In the genomic region with DNA sequence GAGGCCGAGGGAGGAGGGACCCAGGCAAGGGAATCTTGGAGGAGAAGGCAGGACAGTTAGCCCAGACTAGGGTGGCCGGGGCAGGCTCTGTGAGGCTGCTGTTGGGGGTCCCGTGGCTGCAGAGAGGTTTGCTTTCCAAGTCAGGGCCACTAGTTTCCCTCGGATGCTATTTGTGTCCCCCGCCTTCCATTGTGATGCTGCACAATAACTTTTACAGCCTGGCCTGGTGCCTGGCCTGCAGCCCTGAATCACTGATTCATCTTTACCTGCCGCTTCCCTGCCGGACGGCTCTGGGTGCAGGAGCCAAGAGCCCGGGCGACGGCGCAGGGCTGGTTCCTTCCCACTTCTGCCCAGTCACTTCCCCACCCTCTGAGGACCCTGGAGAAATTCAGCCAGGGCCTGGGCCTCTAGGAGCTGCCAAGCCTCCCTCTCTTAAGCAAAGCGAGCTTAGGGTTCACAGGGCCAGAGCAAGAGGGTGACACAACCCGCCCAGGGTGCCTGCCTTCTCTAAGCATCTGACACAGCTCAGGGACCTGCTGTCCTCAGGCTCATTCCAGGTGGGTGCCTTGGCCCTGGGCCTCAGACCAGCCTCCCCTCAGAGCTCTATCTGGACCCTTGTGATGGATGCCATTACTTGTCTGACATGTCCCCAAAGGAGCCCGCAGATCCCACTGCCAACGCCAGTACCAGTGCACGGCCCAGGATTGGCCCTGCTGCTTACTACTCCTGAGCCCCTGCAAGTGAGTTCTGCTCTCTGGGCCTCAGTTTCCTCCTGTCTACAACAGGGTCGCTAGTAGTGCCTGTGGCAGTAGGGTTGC, we compare ENCODE assay signal across 13 cellular contexts.
DNase-seq lines count a peak whose midpoint lies in the region; ATAC-seq, FAIRE-seq and TF ChIP-seq lines count a peak whose summit lies in the region.
"Had no signal": no experiment of that assay in that cellular context is flagged by ENCODE, and none has a peak within 500 bp of the region (broad histone marks: within the 10 kb centered on the region; RNA-seq: fewer than 3 reads in every experiment).

No MANE protein-coding gene starts in this region.

- 87% methylated on average over 12 of the region's 18 CpGs for WGBS in A549 (ENCODE audit: missing lambda C conversion rate)
- no CpG with 5 or more reads among the region's 18 CpGs for WGBS in trophoblast cell (ENCODE audit: extremely low coverage, insufficient coverage, insufficient read length)

- H2BK5ac ChIP-seq in trophoblast cell (ENCODE audit: low read depth, low read length, poor library complexity) = no peak overlapping the region

- CTCF ChIA-PET in A549 (lab: Yijun Ruan, JAX) = no interaction called here
- CTCF ChIA-PET in RWPE1 (lab: Yijun Ruan, JAX) = interaction anchor here (0.7 kb wide), 1 partner anchor 354 kb away, joined by 3 read pairs; no protein-coding TSS in a partner anchor

- TF ChIP-seq RAD21 in A549 (conservative IDR thresholded peaks at IDR 0.05 in 1 of 2, IDR thresholded peaks at IDR 0.05 in 1 of 2) = no peak

- H3K27me3 ChIP-seq in foreskin keratinocyte (peaks cover 16% of the 10 kb centered on the region), trophoblast cell (ENCODE audit: insufficient read depth, low read length) (no peaks in the 10 kb centered on the region)
- H3K27me3 ChIP-seq: neutrophil had no signal

- no peak overlapping the region for H4K8ac ChIP-seq in trophoblast cell (ENCODE audit: low read depth, low read length)

- H3K4me1 ChIP-seq in A549 = peaks cover 12% of the 10 kb centered on the region; the same call in 1 of the 3 replicates
- H3K4me1 ChIP-seq in foreskin keratinocyte = no peaks in the 10 kb centered on the region
- peaks cover 12 to 22% of the 10 kb centered on the region in 2 experiments for H3K4me1 ChIP-seq in trophoblast cell (ENCODE audit: control insufficient read depth in 1 of 2, insufficient read depth in 2 of 2, low read length in 2 of 2)

- no peak overlapping the region for H2BK12ac ChIP-seq in trophoblast cell (ENCODE audit: low read length)

- no peaks in the 10 kb centered on the region for H3K36me3 ChIP-seq in trophoblast cell (ENCODE audit: control insufficient read depth in 1 of 2, insufficient read depth in 2 of 2, low read length in 2 of 2)
- H3K36me3 ChIP-seq: neutrophil had no signal

- H3K36me3 Mint-ChIP-seq in activated naive CD8-positive, alpha-beta T cell treated with anti-CD3 and anti-CD28 coated beads, Interleukin-2, amount 50 U/mL, for 24 hours (ENCODE audit: low read depth) = no peaks in the 10 kb centered on the region
- H3K36me3 Mint-ChIP-seq: IgD-negative memory B cell had no signal

- no peak overlapping the region for H3K18ac ChIP-seq in trophoblast cell (ENCODE audit: low read length)

- H3K14ac ChIP-seq in trophoblast cell (ENCODE audit: low read length) = peak overlapping the region; percentile 22

- ATAC-seq in A549 = no peak; a peak in 1 of 6 replicates
- ATAC-seq in foreskin keratinocyte = peak; percentile 33
- no peak for ATAC-seq in activated naive CD8-positive, alpha-beta T cell treated with anti-CD3 and anti-CD28 coated beads, Interleukin-2, amount 50 U/mL, for 24 hours
- no peak for ATAC-seq in GM19324 (IDR thresholded peaks at IDR 0.05; ENCODE audit: low FRiP score, unreplicated experiment)

- H3K9me3 Mint-ChIP-seq in activated naive CD8-positive, alpha-beta T cell treated with anti-CD3 and anti-CD28 coated beads, Interleukin-2, amount 50 U/mL, for 24 hours = no peaks in the 10 kb centered on the region

- H3K4ac ChIP-seq in trophoblast cell (ENCODE audit: low read depth, low read length) = no peak overlapping the region

- H3K23ac ChIP-seq in trophoblast cell (ENCODE audit: low read length) = no peak overlapping the region

- peaks cover 2% of the 10 kb centered on the region for H3K9me3 ChIP-seq in A549
- H3K9me3 ChIP-seq in trophoblast cell (ENCODE audit: insufficient read depth, low read depth, low read length) = peaks cover 3% of the 10 kb centered on the region
- H3K9me3 ChIP-seq: neutrophil had no signal

- TF ChIP-seq CTCF in A549 (IDR thresholded peaks at IDR 0.05) = no peak
- TF ChIP-seq CTCF in RWPE1 (conservative IDR thresholded peaks at IDR 0.05; ENCODE audit: low read depth) = no peak
- TF ChIP-seq CTCF in foreskin keratinocyte (conservative IDR thresholded peaks at IDR 0.05) = no peak

- no peak overlapping the region for H2AK5ac ChIP-seq in trophoblast cell (ENCODE audit: low read length)

- H3K4me3 ChIP-seq in A549 (no peak overlapping the region), trophoblast cell (ENCODE audit: low read depth, low read length) (no peak overlapping the region)

- H3K27ac ChIP-seq in A549 (peak overlapping the region; percentile 25 to 83; a peak in 4 of 6 replicates), RWPE1 (peak overlapping the region; percentile 38), foreskin keratinocyte (no peak overlapping the region), trophoblast cell (ENCODE audit: low read depth, low read length) (no peak overlapping the region), caudate nucleus (ENCODE audit: low read depth, low read length) (no peak overlapping the region)
- H3K27ac ChIP-seq: neutrophil had no signal

- TF ChIP-seq POLR2A in A549 (IDR thresholded peaks at IDR 0.05; ENCODE audit: low read length) = no peak

- no peak for FAIRE-seq in A549 (lab: Jason Lieb, UNC)

- POLR2A ChIA-PET in A549 (lab: Yijun Ruan, JAX) = no interaction called here
- POLR2A ChIA-PET in RWPE1 (lab: Yijun Ruan, JAX; ENCODE audit: low non-redundant PET) = no interaction called here

- no peaks in the 10 kb centered on the region for H3K27me3 Mint-ChIP-seq in activated naive CD8-positive, alpha-beta T cell treated with anti-CD3 and anti-CD28 coated beads, Interleukin-2, amount 50 U/mL, for 24 hours

- no peak overlapping the region for H2BK120ac ChIP-seq in trophoblast cell (ENCODE audit: insufficient read depth, low read length, poor library complexity)

- no peak overlapping the region for H4K12ac ChIP-seq in trophoblast cell (ENCODE audit: low read depth, low read length)

- peaks cover 5% of the 10 kb centered on the region for H3K79me1 ChIP-seq in trophoblast cell (ENCODE audit: low read length)

- DNase-seq in A549 (ENCODE audit: low read depth in 1 of 2, low spot score in 1 of 2) (no peak), RWPE1 (ENCODE audit: low spot score) (no peak), foreskin keratinocyte (no peak), trophoblast cell (no peak), caudate nucleus (lab: John Stamatoyannopoulos, UW) (no peak), Kasumi-1 (lab: John Stamatoyannopoulos, UW) (no peak)
- no peak for DNase-seq in activated naive CD8-positive, alpha-beta T cell treated with anti-CD3 and anti-CD28 coated beads, Interleukin-2, amount 50 U/mL, for 24 hours
- DNase-seq: AML-193; effector CD8-positive, alpha-beta T cell; NCI-H526 had no signal

- H3K27ac Mint-ChIP-seq in activated naive CD8-positive, alpha-beta T cell treated with anti-CD3 and anti-CD28 coated beads, Interleukin-2, amount 50 U/mL, for 24 hours = no peak overlapping the region
- H3K27ac Mint-ChIP-seq: IgD-negative memory B cell had no signal

- H3K4me1 Mint-ChIP-seq in activated naive CD8-positive, alpha-beta T cell treated with anti-CD3 and anti-CD28 coated beads, Interleukin-2, amount 50 U/mL, for 24 hours = no peaks in the 10 kb centered on the region

- TF ChIP-seq EP300 in A549 (IDR thresholded peaks at IDR 0.05) = no peak

- no peak overlapping the region for H3K4me2 ChIP-seq in A549
- H3K4me2 ChIP-seq in trophoblast cell (ENCODE audit: low read length) = no peak overlapping the region

- no peak overlapping the region for H4K91ac ChIP-seq in trophoblast cell (ENCODE audit: low read depth, low read length)

- no peak overlapping the region for H3K4me3 Mint-ChIP-seq in activated naive CD8-positive, alpha-beta T cell treated with anti-CD3 and anti-CD28 coated beads, Interleukin-2, amount 50 U/mL, for 24 hours
- H3K4me3 Mint-ChIP-seq: IgD-negative memory B cell had no signal

- H3K79me2 ChIP-seq in trophoblast cell (ENCODE audit: control insufficient read depth, insufficient read depth, low read length, poor library complexity) = no peaks in the 10 kb centered on the region

- no peak overlapping the region for H3K9ac ChIP-seq in trophoblast cell (ENCODE audit: low read length)

- H2AFZ ChIP-seq in trophoblast cell (ENCODE audit: insufficient read depth, low read length, poor library complexity) = no peak overlapping the region

TF ChIP-seq in A549, 52 proteins besides CTCF, POLR2A, EP300 and RAD21:
- no peak for TF ChIP-seq ZC3H11A (IDR thresholded peaks at IDR 0.05)
- no peak for TF ChIP-seq SMC3 (IDR thresholded peaks at IDR 0.05)
- TF ChIP-seq JUN (IDR thresholded peaks at IDR 0.05) = no peak
- no peak for TF ChIP-seq POLR2AphosphoS2 (conservative IDR thresholded peaks at IDR 0.05; ENCODE audit: low read length)
- TF ChIP-seq MAZ (IDR thresholded peaks at IDR 0.05; ENCODE audit: borderline replicate concordance, low read depth, low read length) = no peak
- TF ChIP-seq RFX5 (IDR thresholded peaks at IDR 0.05) = no peak
- TF ChIP-seq PHF8 (IDR thresholded peaks at IDR 0.05; ENCODE audit: borderline replicate concordance, low read depth) = no peak
- TF ChIP-seq, protein P1, sequence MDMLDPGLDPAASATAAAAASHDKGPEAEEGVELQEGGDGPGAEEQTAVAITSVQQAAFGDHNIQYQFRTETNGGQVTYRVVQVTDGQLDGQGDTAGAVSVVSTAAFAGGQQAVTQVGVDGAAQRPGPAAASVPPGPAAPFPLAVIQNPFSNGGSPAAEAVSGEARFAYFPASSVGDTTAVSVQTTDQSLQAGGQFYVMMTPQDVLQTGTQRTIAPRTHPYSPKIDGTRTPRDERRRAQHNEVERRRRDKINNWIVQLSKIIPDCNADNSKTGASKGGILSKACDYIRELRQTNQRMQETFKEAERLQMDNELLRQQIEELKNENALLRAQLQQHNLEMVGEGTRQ (IDR thresholded peaks at IDR 0.05) = no peak
- no peak for TF ChIP-seq ESRRA (IDR thresholded peaks at IDR 0.05; ENCODE audit: borderline replicate concordance, low read length)
- TF ChIP-seq, protein P2, sequence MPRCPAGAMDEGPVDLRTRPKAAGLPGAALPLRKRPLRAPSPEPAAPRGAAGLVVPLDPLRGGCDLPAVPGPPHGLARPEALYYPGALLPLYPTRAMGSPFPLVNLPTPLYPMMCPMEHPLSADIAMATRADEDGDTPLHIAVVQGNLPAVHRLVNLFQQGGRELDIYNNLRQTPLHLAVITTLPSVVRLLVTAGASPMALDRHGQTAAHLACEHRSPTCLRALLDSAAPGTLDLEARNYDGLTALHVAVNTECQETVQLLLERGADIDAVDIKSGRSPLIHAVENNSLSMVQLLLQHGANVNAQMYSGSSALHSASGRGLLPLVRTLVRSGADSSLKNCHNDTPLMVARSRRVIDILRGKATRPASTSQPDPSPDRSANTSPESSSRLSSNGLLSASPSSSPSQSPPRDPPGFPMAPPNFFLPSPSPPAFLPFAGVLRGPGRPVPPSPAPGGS (IDR thresholded peaks at IDR 0.05) = no peak
- no peak for TF ChIP-seq FOXS1 (CRISPR knock-in tag; IDR thresholded peaks at IDR 0.05)
- no peak for TF ChIP-seq CHD4 (IDR thresholded peaks at IDR 0.05; ENCODE audit: borderline replicate concordance)
- TF ChIP-seq HOXB13 (CRISPR knock-in tag; IDR thresholded peaks at IDR 0.05; ENCODE audit: low read depth) = no peak
- TF ChIP-seq ZNF302 (CRISPR knock-in tag; IDR thresholded peaks at IDR 0.05) = no peak
- no peak for TF ChIP-seq BHLHE40 (IDR thresholded peaks at IDR 0.05; ENCODE audit: low read depth, low read length)

Comparison
In these comparisons a context has a peak if more than half of its experiments do, and no peak if none do; other contexts are left out.
1. H3K27ac ChIP-seq: peak in A549 (2 of 2) and RWPE1 (single experiment); none in foreskin keratinocyte (single experiment), trophoblast cell (single experiment) and caudate nucleus (single experiment).